In the genomic region with DNA sequence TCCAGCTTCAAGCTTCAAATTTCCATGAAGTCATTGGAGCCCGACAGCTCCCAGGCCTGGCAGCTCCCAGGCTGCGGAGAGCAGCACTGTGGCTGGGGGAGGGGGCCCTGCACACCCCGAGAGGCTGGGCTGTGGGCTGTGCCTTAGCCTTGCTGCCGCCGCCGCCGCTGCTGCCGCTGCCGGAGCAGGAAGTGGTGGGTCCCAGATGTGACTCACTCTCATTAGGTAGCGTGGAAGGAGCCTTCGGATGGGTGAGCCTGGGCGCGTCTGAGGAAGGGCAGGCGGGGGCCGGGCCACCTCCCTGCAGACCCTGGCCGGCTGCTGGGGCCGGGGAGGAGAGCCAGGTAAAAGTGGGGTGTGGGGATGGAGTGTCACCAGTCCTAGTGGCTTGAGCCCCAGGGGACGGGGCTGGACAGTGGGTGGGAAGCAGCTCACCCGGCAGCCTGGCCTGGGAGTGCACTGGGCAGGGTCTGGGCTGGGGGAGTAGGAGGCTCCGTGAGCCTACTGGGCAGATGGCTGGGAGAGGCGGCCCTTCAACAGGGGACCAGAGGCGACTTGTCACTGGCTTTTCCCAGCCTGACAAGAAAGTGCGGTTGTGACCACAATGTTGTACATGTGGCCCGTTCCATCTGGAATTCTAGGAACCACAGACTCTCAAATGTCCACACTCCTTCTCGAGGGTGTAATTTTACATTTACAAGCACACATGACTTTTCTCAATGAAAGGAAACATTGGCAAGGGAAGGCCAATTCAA, we compare ENCODE assay signal across 8 cellular contexts. TPM values are rescaled to one million over a fixed set of nuclear protein-coding genes. Genes with fewer than 3 reads are reported as not detected.
DNase-seq lines count a peak whose midpoint lies in the region; ATAC-seq, FAIRE-seq and TF ChIP-seq lines count a peak whose summit lies in the region.

A gene (plus strand): TSS at position 215 of the 755 bp plus-strand sequence. CDS start 21,629 bp downstream, outside the sequence.

- H3K27me3 ChIP-seq in CD8-positive, alpha-beta T cell (ENCODE audit: insufficient read depth, low read length): no peaks in the 10 kb centered on the region

- ATAC-seq in CD8-positive, alpha-beta T cell: peak; percentile 83

- peaks cover 20% of the 10 kb centered on the region for H3K36me3 Mint-ChIP-seq in CD8-positive, alpha-beta T cell
- peaks cover 19% of the 10 kb centered on the region for H3K36me3 Mint-ChIP-seq in T-helper 2 cell treated with Interferon-gamma antibody and Interleukin-4, amounts not matched to agents 5 μg/mL and 100 μg/mL, for 36 hours (ENCODE audit: low read depth)

- in situ Hi-C loops in astrocyte of the cerebellum (cut with HindIII; ENCODE audit: low sequenced_read_pairs): no loop called here

- no peak for TF ChIP-seq CTCF in CD8-positive, alpha-beta T cell (IDR thresholded peaks at IDR 0.05)
- TF ChIP-seq CTCF in GM20000 (IDR thresholded peaks at IDR 0.05; ENCODE audit: extremely low read depth, missing control alignments) (no peak), astrocyte of the cerebellum (IDR thresholded peaks at IDR 0.05; ENCODE audit: low read depth, low read length, missing control alignments) (no peak), kidney (IDR thresholded peaks at IDR 0.05; ENCODE audit: borderline replicate concordance, extremely low read depth, insufficient read depth) (no peak)

- intact Hi-C loops in CD8-positive, alpha-beta T cell (cut with DNase I, micrococcal nuclease): loop anchor here (1.0 to 5.0 kb wide), 13 partner anchors 8 to 481 kb away; a partner anchor contains a TSS
- intact Hi-C loops in kidney (cut with DNase I): no loop called here

- peak within 1 kb of the TSS; percentile 77 for H3K27ac ChIP-seq in CD8-positive, alpha-beta T cell (ENCODE audit: low read depth, low read length)
- H3K27ac ChIP-seq in kidney (ENCODE audit: low read depth in 2 of 2, low read length in 2 of 2): peak within 1 kb of the TSS in 1 of 2 donors; percentile 27

- DNase-seq in CD8-positive, alpha-beta T cell: peak; percentile 58 to 90 (median 88)
- DNase-seq in GM20000 (ENCODE audit: low spot score) (peak; percentile 77), HPDE6-E6E7 (ENCODE audit: extremely low spot score) (peak; percentile 82), astrocyte of the cerebellum (ENCODE audit: low read depth) (peak; percentile 32), kidney (peak; percentile 92), NCI-H1417 treated with DMSO at 0.1 percent for 48 hours (lab: John Stamatoyannopoulos, UW) (no peak)
- peak; percentile 84 for DNase-seq in T-helper 2 cell treated with Interferon-gamma antibody and Interleukin-4, amounts not matched to agents 5 μg/mL and 100 μg/mL, for 36 hours (ENCODE audit: low spot score)
- peak; percentile 83 for DNase-seq in stimulated activated CD4-positive, alpha-beta T cell treated with anti-CD3 and anti-CD28 coated beads, Interleukin-4, amount 100 ng/mL, for 1 hour

- no peak within 1 kb of the TSS for H3K9ac ChIP-seq in kidney (ENCODE audit: low read length in 2 of 2)

- CTCF ChIA-PET in CD8-positive, alpha-beta T cell (lab: Charles Lee): interaction anchor here (1.0 to 13.1 kb wide), 8 partner anchors 12 to 399 kb away, joined by 3 to 155 read pairs (median 7); no protein-coding TSS in a partner anchor

- peak within 1 kb of the TSS; percentile 97 for H3K4me3 Mint-ChIP-seq in CD8-positive, alpha-beta T cell
- H3K4me3 Mint-ChIP-seq in T-helper 2 cell treated with Interferon-gamma antibody and Interleukin-4, amounts not matched to agents 5 μg/mL and 100 μg/mL, for 36 hours: peak within 1 kb of the TSS; percentile 98

- H3K9me3 Mint-ChIP-seq in CD8-positive, alpha-beta T cell: no peaks in the 10 kb centered on the region
- H3K9me3 Mint-ChIP-seq in T-helper 2 cell treated with Interferon-gamma antibody and Interleukin-4, amounts not matched to agents 5 μg/mL and 100 μg/mL, for 36 hours: peaks cover 2% of the 10 kb centered on the region

- FAIRE-seq in kidney (lab: Jason Lieb, UNC): no peak

- H3K4me1 ChIP-seq in CD8-positive, alpha-beta T cell (ENCODE audit: insufficient read depth, low read length): peaks cover 68% of the 10 kb centered on the region
- H3K4me1 ChIP-seq in kidney (ENCODE audit: control insufficient read depth in 1 of 2, insufficient read depth in 1 of 2, low read depth in 1 of 2, low read length in 2 of 2): peaks cover 0 to 2% of the 10 kb centered on the region in 2 donors

- H3K4me3 ChIP-seq in CD8-positive, alpha-beta T cell (ENCODE audit: low read depth, low read length): peak within 1 kb of the TSS; percentile 91
- peak within 1 kb of the TSS; percentile 32 for H3K4me3 ChIP-seq in astrocyte of the cerebellum (ENCODE audit: low read depth, low read length)
- H3K4me3 ChIP-seq in kidney (ENCODE audit: low read length in 2 of 2): no peak within 1 kb of the TSS

- H3K27me3 Mint-ChIP-seq in CD8-positive, alpha-beta T cell (ENCODE audit: low read depth): no peaks in the 10 kb centered on the region
- H3K27me3 Mint-ChIP-seq in T-helper 2 cell treated with Interferon-gamma antibody and Interleukin-4, amounts not matched to agents 5 μg/mL and 100 μg/mL, for 36 hours (ENCODE audit: low read depth): no peaks in the 10 kb centered on the region

- H3K27ac Mint-ChIP-seq in CD8-positive, alpha-beta T cell: peak within 1 kb of the TSS; percentile 98
- H3K27ac Mint-ChIP-seq in T-helper 2 cell treated with Interferon-gamma antibody and Interleukin-4, amounts not matched to agents 5 μg/mL and 100 μg/mL, for 36 hours: peak within 1 kb of the TSS; percentile 93

- no peaks in the 10 kb centered on the region for H3K9me3 ChIP-seq in CD8-positive, alpha-beta T cell (ENCODE audit: low read length)
- no peaks in the 10 kb centered on the region for H3K9me3 ChIP-seq in kidney (ENCODE audit: control insufficient read depth in 1 of 2, low read length in 2 of 2)

- POLR2A ChIA-PET in CD8-positive, alpha-beta T cell (lab: Charles Lee): interaction anchor here (0.6 to 1.8 kb wide), 3 partner anchors 9 to 88 kb away, joined by 3 to 14 read pairs (median 3); no protein-coding TSS in a partner anchor

- H3K4me1 Mint-ChIP-seq in CD8-positive, alpha-beta T cell (ENCODE audit: low read depth): peaks cover 71% of the 10 kb centered on the region
- peaks cover 54% of the 10 kb centered on the region for H3K4me1 Mint-ChIP-seq in T-helper 2 cell treated with Interferon-gamma antibody and Interleukin-4, amounts not matched to agents 5 μg/mL and 100 μg/mL, for 36 hours (ENCODE audit: low read depth)

- no peaks in the 10 kb centered on the region for H3K36me3 ChIP-seq in CD8-positive, alpha-beta T cell (ENCODE audit: insufficient read depth, low read length)
- H3K36me3 ChIP-seq in kidney (ENCODE audit: control insufficient read depth in 1 of 2, insufficient read depth in 2 of 2, low read length in 2 of 2): no peaks in the 10 kb centered on the region

RNA-seq across cellular contexts. Expression of the gene that starts here (rescaled TPM):
- total RNA-seq in CD8-positive, alpha-beta T cell: 100 to 1,000 TPM; 117 to 126 TPM
- total RNA-seq in kidney: 40.5 TPM
- polyA plus RNA-seq in kidney (ENCODE audit: insufficient read depth, low read depth, low replicate concordance): 0.86 TPM

Comparison
In these comparisons a context has a peak if more than half of its experiments do, and no peak if none do; other contexts are left out.
1. H3K4me3 ChIP-seq: peak in CD8-positive, alpha-beta T cell (single experiment) and astrocyte of the cerebellum (single experiment); none in kidney (0 of 2).